Comparison of ENCODE assay signal across 9 cellular contexts in genomic region chr10:18400201-18400910, GRCh38.
DNase-seq lines count a peak whose midpoint lies in the region; ATAC-seq and TF ChIP-seq lines count a peak whose summit lies in the region.
"Had no signal": no experiment of that assay in that cellular context is flagged by ENCODE, and none has a peak within 500 bp of the region (broad histone marks: within the 10 kb centered on the region; RNA-seq: fewer than 3 reads in every experiment).

No MANE protein-coding gene starts in this region.

- peak; percentile 44 for DNase-seq in NCI-H82 treated with DMSO at 0.1 percent for 48 hours (lab: John Stamatoyannopoulos, UW; ENCODE audit: unreplicated experiment)
- DNase-seq in esophagus muscularis mucosa (ENCODE audit: extremely low spot score), result no peak
- DNase-seq in activated effector memory CD4-positive, alpha-beta T cell treated with Interleukin-2 at 50 U/mL for 16 hours, result no peak
- DNase-seq in testis, result no peak
- no peak for DNase-seq in H4 (ENCODE audit: low spot score)

- WGBS in esophagus muscularis mucosa, result 26% methylated on average over 18 of the region's 18 CpGs
- WGBS in testis, 2 donors, result 22 to 28% methylated on average over 18 of the region's 18 CpGs

- no peaks in the 10 kb centered on the region for H3K36me3 ChIP-seq in esophagus muscularis mucosa
- H3K36me3 ChIP-seq in rectal smooth muscle tissue (ENCODE audit: control insufficient read depth, insufficient read depth, low read length), result no peaks in the 10 kb centered on the region
- no peaks in the 10 kb centered on the region for H3K36me3 ChIP-seq in testis (ENCODE audit: low read depth, missing control alignments)
- H3K36me3 ChIP-seq: SJSA1 had no signal

- H3K4me3 ChIP-seq in esophagus muscularis mucosa (peak overlapping the region; percentile 21 to 31 (median 28)), rectal smooth muscle tissue (ENCODE audit: low read length) (peak overlapping the region; percentile 31), testis (peak overlapping the region in 1 of 2 donors; percentile 4)
- H3K4me3 ChIP-seq: SJSA1 had no signal

- intact Hi-C loops in esophagus muscularis mucosa (cut with DNase I), result no loop called here
- intact Hi-C loops in testis (cut with DNase I; ENCODE audit: low total_unique reads), result no loop called here

- H3K27me3 ChIP-seq in esophagus muscularis mucosa (no peaks in the 10 kb centered on the region), rectal smooth muscle tissue (ENCODE audit: control insufficient read depth, insufficient read depth, low read length) (no peaks in the 10 kb centered on the region), testis (no peaks in the 10 kb centered on the region)
- H3K27me3 ChIP-seq: SJSA1 had no signal

- H3K27ac ChIP-seq in esophagus muscularis mucosa (replicated peaks in 1 of 4) (peak overlapping the region in 2 of 4 donors; percentile 0 to 16), rectal smooth muscle tissue (ENCODE audit: low read depth, low read length) (no peak overlapping the region), testis (no peak overlapping the region)
- H3K27ac ChIP-seq: SJSA1 had no signal

- H3K4me1 ChIP-seq in esophagus muscularis mucosa (peaks cover 12 to 48% (median 40%) of the 10 kb centered on the region in 4 donors), rectal smooth muscle tissue (ENCODE audit: control insufficient read depth, insufficient read depth, low read length) (no peaks in the 10 kb centered on the region), testis (peaks cover 2% of the 10 kb centered on the region)
- H3K4me1 ChIP-seq: SJSA1 had no signal

- no peak for TF ChIP-seq EP300 in esophagus muscularis mucosa (IDR thresholded peaks at IDR 0.05)

- ATAC-seq in GM18502 (IDR thresholded peaks at IDR 0.05; ENCODE audit: poor library complexity, unreplicated experiment), result peak; percentile 67
- ATAC-seq in GM21825 (IDR thresholded peaks at IDR 0.05; ENCODE audit: unreplicated experiment), result peak; percentile 55

- H3K9ac ChIP-seq in rectal smooth muscle tissue (ENCODE audit: low read length), result peak overlapping the region; percentile 17

- TF ChIP-seq POLR2A in esophagus muscularis mucosa (IDR thresholded peaks at IDR 0.05; ENCODE audit: low read depth) (no peak), testis (IDR thresholded peaks at IDR 0.05) (no peak)

- TF ChIP-seq CTCF in esophagus muscularis mucosa (IDR thresholded peaks at IDR 0.05) (no peak), testis (IDR thresholded peaks at IDR 0.05) (no peak)

- no peaks in the 10 kb centered on the region for H3K9me3 ChIP-seq in esophagus muscularis mucosa
- no peaks in the 10 kb centered on the region for H3K9me3 ChIP-seq in testis
- H3K9me3 ChIP-seq: SJSA1 had no signal
